Comparison of ENCODE assay signal across 18 cellular contexts in genomic region chr20:1665345-1665744, GRCh38. TPM values are rescaled to one million over a fixed set of nuclear protein-coding genes. Genes with fewer than 3 reads are reported as not detected.
A peak's percentile ranks its signal among the peaks of the same experiment; 100 is the strongest.
DNase-seq lines count a peak whose midpoint lies in the region; ATAC-seq and TF ChIP-seq lines count a peak whose summit lies in the region.
"Had no signal": no experiment of that assay in that cellular context is flagged by ENCODE, and none has a peak within 500 bp of the region (broad histone marks: within the 10 kb centered on the region; RNA-seq: fewer than 3 reads in every experiment).

No MANE protein-coding gene starts in this region.

- no peak overlapping the region for H4K12ac ChIP-seq in trophoblast cell (ENCODE audit: low read depth, low read length)

- H2AFZ ChIP-seq in PC-9 (no peak overlapping the region), trophoblast cell (ENCODE audit: insufficient read depth, low read length, poor library complexity) (no peak overlapping the region)

- peak overlapping the region; percentile 43 to 44 for H3K4me3 ChIP-seq in CD4-positive, alpha-beta memory T cell (ENCODE audit: low read length in 2 of 2)
- H3K4me3 ChIP-seq in PC-9 (no peak overlapping the region), trophoblast cell (ENCODE audit: low read depth, low read length) (no peak overlapping the region)
- H3K4me3 ChIP-seq: coronary artery, pancreas, sigmoid colon had no signal

- no peak overlapping the region for H3K4ac ChIP-seq in trophoblast cell (ENCODE audit: low read depth, low read length)

- peaks cover 7% of the 10 kb centered on the region for H3K9me3 Mint-ChIP-seq in T-helper 2 cell treated with Interferon-gamma antibody and Interleukin-4, amounts not matched to agents 5 μg/mL and 100 μg/mL, for 36 hours
- no peaks in the 10 kb centered on the region for H3K9me3 Mint-ChIP-seq in CD4-positive, alpha-beta memory T cell
- H3K9me3 Mint-ChIP-seq in activated T-helper 1 cell treated with anti-CD3 and anti-CD28 coated beads, Interleukin-12 subunit alpha, Interleukin-12 subunit beta, Interleukin-2, Interleukin-4 antibody, amounts not matched to agents 30 ng/mL and 10 ng/mL and 1 ng/mL, durations not matched to agents 14 hours and 24 hours and 36 hours: peaks cover 3% of the 10 kb centered on the region
- no peaks in the 10 kb centered on the region for H3K9me3 Mint-ChIP-seq in naive thymus-derived CD8-positive, alpha-beta T cell

- intact Hi-C loops in CD4-positive, alpha-beta memory T cell (cut with micrococcal nuclease): loop anchor here (1.0 to 2.0 kb wide), 3 partner anchors 8 to 15 kb away; partner anchors contain the start of gene SIRPG
- intact Hi-C loops in activated T-helper 1 cell treated with anti-CD3 and anti-CD28 coated beads, Interleukin-12 subunit alpha, Interleukin-12 subunit beta, Interleukin-2, Interleukin-4 antibody, amounts not matched to agents 30 ng/mL and 10 ng/mL and 1 ng/mL, durations not matched to agents 14 hours and 24 hours and 36 hours (cut with micrococcal nuclease): loop anchor here (1.0 to 10.0 kb wide), 4 partner anchors 8 to 1739 kb away; partner anchors contain the start of genes DNAAF9, FAM110A and SIRPG
- intact Hi-C loops in PC-9 (cut with micrococcal nuclease; ENCODE audit: unreplicated experiment): no loop called here

- no peak for DNase-seq in T-helper 2 cell treated with Interferon-gamma antibody and Interleukin-4, amounts not matched to agents 5 μg/mL and 100 μg/mL, for 36 hours (ENCODE audit: low spot score)
- DNase-seq in T-helper 2 cell: no peak
- no peak for DNase-seq in CD4-positive, alpha-beta memory T cell
- DNase-seq in activated T-helper 1 cell treated with anti-CD3 and anti-CD28 coated beads, Interleukin-12 subunit alpha, Interleukin-12 subunit beta, Interleukin-2, Interleukin-4 antibody, amounts not matched to agents 30 ng/mL and 10 ng/mL and 1 ng/mL, durations not matched to agents 14 hours and 24 hours and 36 hours (ENCODE audit: low spot score): no peak
- no peak for DNase-seq in naive thymus-derived CD8-positive, alpha-beta T cell
- DNase-seq in PC-9: no peak
- DNase-seq in trophoblast cell: no peak
- DNase-seq: 8988T, BE2C, DMS 273 treated with DMSO at 0.1 percent for 48 hours, NCI-H526 treated with DMSO at 0.1 percent for 48 hours, pancreas, sigmoid colon, SW 1271 had no signal

- peak overlapping the region; percentile 78 for H3K4me3 Mint-ChIP-seq in T-helper 2 cell treated with Interferon-gamma antibody and Interleukin-4, amounts not matched to agents 5 μg/mL and 100 μg/mL, for 36 hours
- H3K4me3 Mint-ChIP-seq in CD4-positive, alpha-beta memory T cell: peak overlapping the region; percentile 64 to 88 (median 80)
- H3K4me3 Mint-ChIP-seq in activated T-helper 1 cell treated with anti-CD3 and anti-CD28 coated beads, Interleukin-12 subunit alpha, Interleukin-12 subunit beta, Interleukin-2, Interleukin-4 antibody, amounts not matched to agents 30 ng/mL and 10 ng/mL and 1 ng/mL, durations not matched to agents 14 hours and 24 hours and 36 hours: peak overlapping the region; percentile 76
- peak overlapping the region; percentile 70 to 99 (median 82) for H3K4me3 Mint-ChIP-seq in naive thymus-derived CD8-positive, alpha-beta T cell
- H3K4me3 Mint-ChIP-seq: brain had no signal

- no peak overlapping the region for H2BK12ac ChIP-seq in trophoblast cell (ENCODE audit: low read length)

- no peak for TF ChIP-seq CTCF in PC-9 (conservative IDR thresholded peaks at IDR 0.05)

- H3K4me1 ChIP-seq in CD4-positive, alpha-beta memory T cell (ENCODE audit: insufficient read depth, low read length): peaks cover 92% of the 10 kb centered on the region
- peaks cover 17% of the 10 kb centered on the region for H3K4me1 ChIP-seq in PC-9 (replicated peaks; ENCODE audit: insufficient read depth)
- no peaks in the 10 kb centered on the region for H3K4me1 ChIP-seq in trophoblast cell (ENCODE audit: control insufficient read depth in 1 of 2, insufficient read depth in 2 of 2, low read length in 2 of 2)
- H3K4me1 ChIP-seq: BE2C, pancreas, sigmoid colon had no signal

- no peak overlapping the region for H3K9ac ChIP-seq in trophoblast cell (ENCODE audit: low read length)

- no peaks in the 10 kb centered on the region; the same call in 1 of the 2 replicates for H3K9me2 ChIP-seq in PC-9 (ENCODE audit: insufficient read depth)

- no peak overlapping the region for H4K91ac ChIP-seq in trophoblast cell (ENCODE audit: low read depth, low read length)

- no peak overlapping the region for H3K23ac ChIP-seq in trophoblast cell (ENCODE audit: low read length)

- no peaks in the 10 kb centered on the region for H3K36me3 ChIP-seq in CD4-positive, alpha-beta memory T cell (ENCODE audit: insufficient read depth, low read length)
- no peaks in the 10 kb centered on the region for H3K36me3 ChIP-seq in PC-9 (ENCODE audit: low read depth)
- no peaks in the 10 kb centered on the region for H3K36me3 ChIP-seq in trophoblast cell (ENCODE audit: control insufficient read depth in 1 of 2, insufficient read depth in 2 of 2, low read length in 2 of 2)
- H3K36me3 ChIP-seq: BE2C, pancreas, sigmoid colon had no signal

- peaks cover 25% of the 10 kb centered on the region for H3K36me3 Mint-ChIP-seq in T-helper 2 cell treated with Interferon-gamma antibody and Interleukin-4, amounts not matched to agents 5 μg/mL and 100 μg/mL, for 36 hours (ENCODE audit: low read depth)
- peaks cover 2 to 4% of the 10 kb centered on the region in 2 donors for H3K36me3 Mint-ChIP-seq in CD4-positive, alpha-beta memory T cell
- peaks cover 14% of the 10 kb centered on the region for H3K36me3 Mint-ChIP-seq in activated T-helper 1 cell treated with anti-CD3 and anti-CD28 coated beads, Interleukin-12 subunit alpha, Interleukin-12 subunit beta, Interleukin-2, Interleukin-4 antibody, amounts not matched to agents 30 ng/mL and 10 ng/mL and 1 ng/mL, durations not matched to agents 14 hours and 24 hours and 36 hours (ENCODE audit: low read depth)
- peaks cover 0 to 21% (median 11%) of the 10 kb centered on the region in 3 donors for H3K36me3 Mint-ChIP-seq in naive thymus-derived CD8-positive, alpha-beta T cell
- H3K36me3 Mint-ChIP-seq: brain had no signal

- no peak overlapping the region for H3K4me2 ChIP-seq in PC-9
- H3K4me2 ChIP-seq in trophoblast cell (ENCODE audit: low read length): no peak overlapping the region

- H3K79me1 ChIP-seq in trophoblast cell (ENCODE audit: low read length): no peaks in the 10 kb centered on the region

- H3F3A ChIP-seq in PC-9 (ENCODE audit: insufficient read depth, low read depth): peaks cover 4% of the 10 kb centered on the region; the same call in 1 of the 2 replicates

- no peak overlapping the region for H3K14ac ChIP-seq in trophoblast cell (ENCODE audit: low read length)

- no peak overlapping the region for H3K18ac ChIP-seq in trophoblast cell (ENCODE audit: low read length)

- H3K27me3 Mint-ChIP-seq in T-helper 2 cell treated with Interferon-gamma antibody and Interleukin-4, amounts not matched to agents 5 μg/mL and 100 μg/mL, for 36 hours (ENCODE audit: low read depth): no peaks in the 10 kb centered on the region
- no peaks in the 10 kb centered on the region for H3K27me3 Mint-ChIP-seq in CD4-positive, alpha-beta memory T cell
- no peaks in the 10 kb centered on the region for H3K27me3 Mint-ChIP-seq in activated T-helper 1 cell treated with anti-CD3 and anti-CD28 coated beads, Interleukin-12 subunit alpha, Interleukin-12 subunit beta, Interleukin-2, Interleukin-4 antibody, amounts not matched to agents 30 ng/mL and 10 ng/mL and 1 ng/mL, durations not matched to agents 14 hours and 24 hours and 36 hours (ENCODE audit: insufficient read depth)
- no peaks in the 10 kb centered on the region for H3K27me3 Mint-ChIP-seq in naive thymus-derived CD8-positive, alpha-beta T cell

- H2BK120ac ChIP-seq in trophoblast cell (ENCODE audit: insufficient read depth, low read length, poor library complexity): no peak overlapping the region

- no CpG with 5 or more reads among the region's 3 CpGs for WGBS in trophoblast cell (ENCODE audit: extremely low coverage, insufficient coverage, insufficient read length)

- no peak overlapping the region for H2AK5ac ChIP-seq in trophoblast cell (ENCODE audit: low read length)

- POLR2A ChIA-PET in CD4-positive, alpha-beta memory T cell (lab: Charles Lee; ENCODE audit: partially characterized antibody): interaction anchor here (0.6 to 4.8 kb wide), 8 partner anchors 9 to 437 kb away, joined by 3 to 37 read pairs (median 9); partner anchors contain the start of gene SIRPG
- POLR2A ChIA-PET in naive thymus-derived CD8-positive, alpha-beta T cell (lab: Charles Lee): interaction anchor here (0.7 to 6.6 kb wide), 8 partner anchors 8 to 66 kb away, joined by 3 to 60 read pairs (median 8); partner anchors contain the start of gene SIRPG
- POLR2A ChIA-PET in PC-9 (lab: Charles Lee; ENCODE audit: unreplicated experiment): no interaction called here

- no peaks in the 10 kb centered on the region for H4K20me1 ChIP-seq in PC-9 (ENCODE audit: insufficient read depth)

- peak in 1 of 2 donors; percentile 18 for ATAC-seq in naive thymus-derived CD8-positive, alpha-beta T cell
- no peak for ATAC-seq in HG03045 (IDR thresholded peaks at IDR 0.05; ENCODE audit: unreplicated experiment)
- ATAC-seq: pancreas had no signal

- no TSS peak for BruUV-seq in PC-9 (replicated peaks; lab: Mats Ljungman, UMichigan)

- H3K27ac ChIP-seq in CD4-positive, alpha-beta memory T cell (ENCODE audit: low read depth, low read length): peak overlapping the region; percentile 54
- no peak overlapping the region for H3K27ac ChIP-seq in PC-9
- H3K27ac ChIP-seq in trophoblast cell (ENCODE audit: low read depth, low read length): no peak overlapping the region
- H3K27ac ChIP-seq: coronary artery, pancreas, sigmoid colon had no signal

- peak overlapping the region; percentile 85 for H3K27ac Mint-ChIP-seq in T-helper 2 cell treated with Interferon-gamma antibody and Interleukin-4, amounts not matched to agents 5 μg/mL and 100 μg/mL, for 36 hours
- H3K27ac Mint-ChIP-seq in CD4-positive, alpha-beta memory T cell: peak overlapping the region; percentile 73 to 97 (median 90)
- H3K27ac Mint-ChIP-seq in activated T-helper 1 cell treated with anti-CD3 and anti-CD28 coated beads, Interleukin-12 subunit alpha, Interleukin-12 subunit beta, Interleukin-2, Interleukin-4 antibody, amounts not matched to agents 30 ng/mL and 10 ng/mL and 1 ng/mL, durations not matched to agents 14 hours and 24 hours and 36 hours: peak overlapping the region; percentile 85
- peak overlapping the region; percentile 75 to 99 (median 93) for H3K27ac Mint-ChIP-seq in naive thymus-derived CD8-positive, alpha-beta T cell
- H3K27ac Mint-ChIP-seq: brain had no signal

- no peak overlapping the region for H4K8ac ChIP-seq in trophoblast cell (ENCODE audit: low read depth, low read length)

- H3K79me2 ChIP-seq in PC-9 (ENCODE audit: low read depth) (no peaks in the 10 kb centered on the region), trophoblast cell (ENCODE audit: control insufficient read depth, insufficient read depth, low read length, poor library complexity) (no peaks in the 10 kb centered on the region)

- CTCF ChIA-PET in CD4-positive, alpha-beta memory T cell (lab: Charles Lee; ENCODE audit: partially characterized antibody): interaction anchor here (1.1 to 1.5 kb wide), 4 partner anchors 11 to 198 kb away, joined by 3 to 4 read pairs (median 4); partner anchors contain the start of gene NSFL1C
- CTCF ChIA-PET in PC-9 (lab: Charles Lee): interaction anchor here (0.6 kb wide), 1 partner anchor 67 kb away, joined by 3 read pairs; no protein-coding TSS in a partner anchor

- no peaks in the 10 kb centered on the region for H3K9me3 ChIP-seq in CD4-positive, alpha-beta memory T cell (ENCODE audit: control insufficient read depth in 1 of 2, low read length in 2 of 2)
- H3K9me3 ChIP-seq in PC-9 (ENCODE audit: insufficient read depth, low read depth) (no peaks in the 10 kb centered on the region), trophoblast cell (ENCODE audit: insufficient read depth, low read depth, low read length) (peaks cover 3% of the 10 kb centered on the region)
- H3K9me3 ChIP-seq: BE2C, pancreas, sigmoid colon had no signal

- H3K27me3 ChIP-seq in CD4-positive, alpha-beta memory T cell (ENCODE audit: insufficient read depth, low read length): no peaks in the 10 kb centered on the region
- H3K27me3 ChIP-seq in PC-9 (ENCODE audit: insufficient read depth, low read depth) (no peaks in the 10 kb centered on the region), trophoblast cell (ENCODE audit: insufficient read depth, low read length) (no peaks in the 10 kb centered on the region)
- H3K27me3 ChIP-seq: BE2C, sigmoid colon had no signal

- peaks cover 76% of the 10 kb centered on the region for H3K4me1 Mint-ChIP-seq in T-helper 2 cell treated with Interferon-gamma antibody and Interleukin-4, amounts not matched to agents 5 μg/mL and 100 μg/mL, for 36 hours (ENCODE audit: low read depth)
- peaks cover 62 to 93% (median 77%) of the 10 kb centered on the region in 4 donors for H3K4me1 Mint-ChIP-seq in CD4-positive, alpha-beta memory T cell
- H3K4me1 Mint-ChIP-seq in activated T-helper 1 cell treated with anti-CD3 and anti-CD28 coated beads, Interleukin-12 subunit alpha, Interleukin-12 subunit beta, Interleukin-2, Interleukin-4 antibody, amounts not matched to agents 30 ng/mL and 10 ng/mL and 1 ng/mL, durations not matched to agents 14 hours and 24 hours and 36 hours (ENCODE audit: low read depth): peaks cover 93% of the 10 kb centered on the region
- H3K4me1 Mint-ChIP-seq in naive thymus-derived CD8-positive, alpha-beta T cell: peaks cover 57 to 98% (median 97%) of the 10 kb centered on the region in 4 donors
- H3K4me1 Mint-ChIP-seq: brain had no signal

- no peak overlapping the region for H2BK5ac ChIP-seq in trophoblast cell (ENCODE audit: low read depth, low read length, poor library complexity)

RNA-seq across cellular contexts. Expression of gene SIRPG, which starts 7.8 kb away (rescaled TPM):
- 10 to 100 TPM; 32.4 to 34.9 TPM for total RNA-seq in CD4-positive, alpha-beta memory T cell
- polyA plus RNA-seq in CD4-positive, alpha-beta memory T cell: 100 to 1,000 TPM; 136 to 211 TPM
- 31.8 and 34.6 TPM in 2 replicates for total RNA-seq in activated T-helper 1 cell treated with anti-CD3 and anti-CD28 coated beads, Interleukin-12 subunit alpha, Interleukin-12 subunit beta, Interleukin-2, Interleukin-4 antibody, amounts not matched to agents 30 ng/mL and 10 ng/mL and 1 ng/mL, durations not matched to agents 14 hours and 24 hours and 36 hours
- total RNA-seq in naive thymus-derived CD8-positive, alpha-beta T cell: 10 to 100 TPM; 47.5 to 52.2 TPM
- polyA plus RNA-seq in naive thymus-derived CD8-positive, alpha-beta T cell: 100 to 1,000 TPM; 165 to 246 (median 187) TPM
- 2.1 TPM in 2 replicates for total RNA-seq in PC-9 (2021)
- polyA plus RNA-seq in trophoblast cell (2013): not detected in 2 replicates
- total RNA-seq: H4 had no signal

RNA-seq across cellular contexts. Expression of gene SIRPB1, which starts 45.5 kb away (rescaled TPM):
- total RNA-seq in CD4-positive, alpha-beta memory T cell: 1 to 10 TPM; 4.7 to 7.2 TPM
- 1 to 10 TPM in 1 of 2 donors, under 1 TPM in 1; 0.64 to 1.2 TPM for polyA plus RNA-seq in CD4-positive, alpha-beta memory T cell
- 1.6 and 3.3 TPM in 2 replicates for total RNA-seq in activated T-helper 1 cell treated with anti-CD3 and anti-CD28 coated beads, Interleukin-12 subunit alpha, Interleukin-12 subunit beta, Interleukin-2, Interleukin-4 antibody, amounts not matched to agents 30 ng/mL and 10 ng/mL and 1 ng/mL, durations not matched to agents 14 hours and 24 hours and 36 hours
- 10 to 100 TPM; 13.3 to 14.8 TPM for total RNA-seq in naive thymus-derived CD8-positive, alpha-beta T cell
- polyA plus RNA-seq in naive thymus-derived CD8-positive, alpha-beta T cell: 1 to 10 TPM in 2 of 3 donors, under 1 TPM in 1; 0.23 to 6.1 (median 3.3) TPM
- total RNA-seq in PC-9 (2021): 4.1 and 7.6 TPM in 2 replicates
- polyA plus RNA-seq in trophoblast cell (2013): 0.14 and 0.31 TPM in 2 replicates

Comparison
In these comparisons a context has a peak if more than half of its experiments do, and no peak if none do; other contexts are left out.
1. H3K4me3 ChIP-seq: peak in CD4-positive, alpha-beta memory T cell (2 of 2); none in PC-9 (single experiment) and trophoblast cell (single experiment).
2. RNA of gene SIRPG, which starts 7.8 kb away (total RNA-seq): 47.5 to 52.2 TPM in naive thymus-derived CD8-positive, alpha-beta T cell, 32.4 to 34.9 TPM in CD4-positive, alpha-beta memory T cell and 31.8 to 34.6 TPM in activated T-helper 1 cell treated with anti-CD3 and anti-CD28 coated beads, Interleukin-12 subunit alpha, Interleukin-12 subunit beta, Interleukin-2, Interleukin-4 antibody, amounts not matched to agents 30 ng/mL and 10 ng/mL and 1 ng/mL, durations not matched to agents 14 hours and 24 hours and 36 hours; 2.1 TPM in PC-9; every median in the first group is over 10 times any median in the second.
3. Peak in every context shown above with its lines, with median percentiles within 50 percentile points of each other: H3K27ac Mint-ChIP-seq and H3K4me3 Mint-ChIP-seq.